In the genomic region with DNA sequence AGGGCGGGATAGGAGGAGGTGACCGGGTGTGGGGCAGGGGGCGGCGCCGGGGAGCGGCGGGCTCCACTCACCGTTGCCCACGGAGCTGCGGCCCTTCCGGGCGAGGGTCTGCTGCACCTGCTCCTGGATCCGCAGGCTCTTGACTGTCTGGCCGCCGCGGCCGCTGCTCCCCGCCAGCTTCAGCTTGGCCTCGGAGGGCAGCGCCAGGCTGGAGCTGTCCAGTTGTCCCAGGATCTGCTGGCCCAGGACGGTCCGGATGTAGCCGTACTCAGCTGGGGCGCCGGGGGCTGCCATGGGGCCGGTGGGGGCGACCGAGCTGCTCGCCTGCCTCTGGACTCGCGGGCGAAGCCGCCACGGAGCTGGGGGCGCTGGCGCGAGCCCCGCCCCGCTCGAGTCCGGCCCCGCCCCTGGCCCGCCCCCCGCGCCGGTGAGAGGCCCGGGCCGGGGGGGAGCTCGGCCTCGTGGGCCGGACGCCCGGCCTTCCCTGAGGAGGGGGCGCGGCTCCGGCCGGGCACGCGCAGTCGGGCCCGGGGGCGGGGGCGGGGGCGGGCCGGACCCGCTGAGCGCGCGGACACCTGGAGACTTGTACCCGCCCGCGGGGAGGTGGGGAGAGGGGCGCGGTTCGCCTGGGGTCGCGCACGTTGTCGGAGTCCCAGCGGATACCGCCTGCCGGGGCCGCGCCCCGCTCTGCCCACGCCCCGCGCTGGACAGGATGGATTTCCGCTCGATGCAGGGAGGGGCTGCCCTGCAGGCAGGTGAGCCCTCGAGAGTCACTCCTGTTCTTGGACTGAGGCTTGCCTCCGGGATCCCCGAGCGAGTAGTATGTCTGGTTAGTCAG, we compare ENCODE assay signal across 1 cellular context.
TF ChIP-seq lines count a peak whose summit lies in the region.

PKP2 (minus strand) TSS at position 340 of the 838 bp plus-strand sequence; CDS start at position 294, 46 bp downstream.

TF ChIP-seq in HepG2, 621 proteins besides CTCF, POLR2A, EP300 and RAD21 (continued from another document):
- TF ChIP-seq ZNF639 (CRISPR knock-in tag; conservative IDR thresholded peaks at IDR 0.05) (no peak), LCORL (IDR thresholded peaks at IDR 0.05) (no peak), LCORL (CRISPR knock-in tag; IDR thresholded peaks at IDR 0.05) (peak; percentile 50; the same call in 1 of the 2 replicates), CEBPB (IDR thresholded peaks at IDR 0.05; ENCODE audit: borderline replicate concordance, low read depth, low read length) (no peak), ZC3H4 (CRISPR knock-in tag; IDR thresholded peaks at IDR 0.05; ENCODE audit: borderline replicate concordance) (no peak), HOXA9 (CRISPR knock-in tag; IDR thresholded peaks at IDR 0.05; ENCODE audit: borderline replicate concordance) (peak; percentile 17; the same call in 1 of the 2 replicates), ZNF687 (CRISPR knock-in tag; IDR thresholded peaks at IDR 0.05) (peak; percentile 89), SAP130 (CRISPR knock-in tag; IDR thresholded peaks at IDR 0.05; ENCODE audit: low read depth) (peak; percentile 78), ZNF724P (CRISPR knock-in tag; IDR thresholded peaks at IDR 0.05; ENCODE audit: borderline replicate concordance) (no peak), SATB2 (CRISPR knock-in tag; IDR thresholded peaks at IDR 0.05) (no peak)
- TF ChIP-seq, protein P1, sequence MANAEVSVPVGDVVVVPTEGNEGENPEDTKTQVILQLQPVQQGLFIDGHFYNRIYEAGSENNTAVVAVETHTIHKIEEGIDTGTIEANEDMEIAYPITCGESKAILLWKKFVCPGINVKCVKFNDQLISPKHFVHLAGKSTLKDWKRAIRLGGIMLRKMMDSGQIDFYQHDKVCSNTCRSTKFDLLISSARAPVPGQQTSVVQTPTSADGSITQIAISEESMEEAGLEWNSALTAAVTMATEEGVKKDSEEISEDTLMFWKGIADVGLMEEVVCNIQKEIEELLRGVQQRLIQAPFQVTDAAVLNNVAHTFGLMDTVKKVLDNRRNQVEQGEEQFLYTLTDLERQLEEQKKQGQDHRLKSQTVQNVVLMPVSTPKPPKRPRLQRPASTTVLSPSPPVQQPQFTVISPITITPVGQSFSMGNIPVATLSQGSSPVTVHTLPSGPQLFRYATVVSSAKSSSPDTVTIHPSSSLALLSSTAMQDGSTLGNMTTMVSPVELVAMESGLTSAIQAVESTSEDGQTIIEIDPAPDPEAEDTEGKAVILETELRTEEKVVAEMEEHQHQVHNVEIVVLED (CRISPR knock-in tag; IDR thresholded peaks at IDR 0.05; ENCODE audit: borderline replicate concordance) = peak; percentile 57; the same call in 1 of the 2 replicates
TF ChIP-seq in HepG2: peak in this region for 118.
